In the genomic region with DNA sequence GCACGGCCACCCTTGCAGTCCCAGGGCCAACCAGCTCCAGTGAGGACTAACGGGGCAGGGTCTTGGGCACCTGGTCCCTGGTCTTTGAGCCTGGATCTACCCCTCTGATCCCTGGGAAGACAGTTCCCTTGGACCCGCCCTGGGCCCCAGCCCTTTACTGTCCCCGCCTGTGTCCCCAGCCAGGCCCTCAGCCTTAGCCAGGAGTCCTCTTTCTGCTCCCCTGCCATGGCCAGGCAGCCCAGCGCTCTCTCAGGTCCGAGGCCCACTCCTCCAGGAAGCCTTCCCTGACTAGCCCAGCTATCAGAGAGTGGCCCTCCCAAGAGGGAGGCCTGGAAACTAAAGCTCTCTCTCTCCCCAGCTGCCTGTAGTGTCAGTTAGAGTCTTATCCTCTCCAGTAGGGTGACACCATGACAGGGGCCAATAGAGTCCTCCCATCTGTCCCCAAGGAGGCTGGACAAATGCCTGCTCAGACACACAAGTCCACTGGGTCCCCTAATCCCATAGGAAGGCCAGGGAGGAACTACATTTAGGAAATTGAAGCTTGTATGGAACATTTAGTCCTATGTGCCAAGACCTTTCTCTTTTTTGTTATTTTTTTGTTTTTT, we compare ENCODE assay signal across 8 cellular contexts.
A peak's percentile ranks its signal among the peaks of the same experiment; 100 is the strongest.
DNase-seq lines count a peak whose midpoint lies in the region; ATAC-seq lines count a peak whose summit lies in the region.
"Not testable (repeated sequence)": the region's sequence is repeated elsewhere in the genome, so short reads cannot be mapped to it uniquely, and the experiment has no call there.

No MANE protein-coding gene starts in this region.

- not testable (repeated sequence) for DNase-seq in Right ventricle myocardium superior; stimulated activated effector memory CD8-positive, alpha-beta T cell treated with anti-CD3 and anti-CD28 coated beads, Interleukin-12 subunit alpha, Interleukin-12 subunit beta, amount 100 ng/mL, for 72 hours (ENCODE audit: low spot score in 2 of 2)

- H3K36me3 Mint-ChIP-seq in stimulated activated effector memory CD8-positive, alpha-beta T cell treated with anti-CD3 and anti-CD28 coated beads, Interleukin-12 subunit alpha, Interleukin-12 subunit beta, amount 100 ng/mL, for 72 hours = not testable (repeated sequence)

- not testable (repeated sequence) for H3K4me3 Mint-ChIP-seq in stimulated activated effector memory CD8-positive, alpha-beta T cell treated with anti-CD3 and anti-CD28 coated beads, Interleukin-12 subunit alpha, Interleukin-12 subunit beta, amount 100 ng/mL, for 72 hours

- H3K9me3 Mint-ChIP-seq in stimulated activated effector memory CD8-positive, alpha-beta T cell treated with anti-CD3 and anti-CD28 coated beads, Interleukin-12 subunit alpha, Interleukin-12 subunit beta, amount 100 ng/mL, for 72 hours = not testable (repeated sequence)

- not testable (repeated sequence) for H3K27ac Mint-ChIP-seq in stimulated activated effector memory CD8-positive, alpha-beta T cell treated with anti-CD3 and anti-CD28 coated beads, Interleukin-12 subunit alpha, Interleukin-12 subunit beta, amount 100 ng/mL, for 72 hours

- not testable (repeated sequence) for H3K4me1 Mint-ChIP-seq in stimulated activated effector memory CD8-positive, alpha-beta T cell treated with anti-CD3 and anti-CD28 coated beads, Interleukin-12 subunit alpha, Interleukin-12 subunit beta, amount 100 ng/mL, for 72 hours

- ATAC-seq in GM18520 (IDR thresholded peaks at IDR 0.05; ENCODE audit: unreplicated experiment) = peak; percentile 19
- peak; percentile 42 for ATAC-seq in GM19438 (IDR thresholded peaks at IDR 0.05; ENCODE audit: low read depth, unreplicated experiment)
- peak; percentile 37 for ATAC-seq in GM21619 (IDR thresholded peaks at IDR 0.05; ENCODE audit: unreplicated experiment)
- ATAC-seq in HG02840 (IDR thresholded peaks at IDR 0.05; ENCODE audit: low FRiP score, unreplicated experiment) = peak; percentile 35
- peak; percentile 25 for ATAC-seq in HG03097 (IDR thresholded peaks at IDR 0.05; ENCODE audit: low FRiP score, unreplicated experiment)
- peak; percentile 49 for ATAC-seq in HG03460 (IDR thresholded peaks at IDR 0.05; ENCODE audit: unreplicated experiment)
- ATAC-seq in Right ventricle myocardium superior (ENCODE audit: poor library complexity) = peak; percentile 46
- peak; percentile 22 for ATAC-seq in stimulated activated effector memory CD8-positive, alpha-beta T cell treated with anti-CD3 and anti-CD28 coated beads, Interleukin-12 subunit alpha, Interleukin-12 subunit beta, amount 100 ng/mL, for 72 hours

- intact Hi-C loops in Right ventricle myocardium superior (cut with DNase I) = not testable (repeated sequence)
